8 cellular contexts compared by ENCODE assay signal in genomic region chr6:27019651-27020552, GRCh38.
DNase-seq lines count a peak whose midpoint lies in the region; ATAC-seq and TF ChIP-seq lines count a peak whose summit lies in the region.

No MANE protein-coding gene starts in this region.

- H3K27me3 Mint-ChIP-seq in endothelial cell (ENCODE audit: unreplicated experiment): peaks cover 6% of the 10 kb centered on the region
- H3K27me3 Mint-ChIP-seq in memory B cell: peaks cover 8% of the 10 kb centered on the region

- H3K36me3 Mint-ChIP-seq in endothelial cell (ENCODE audit: low read depth, unreplicated experiment) (no peaks in the 10 kb centered on the region), memory B cell (no peaks in the 10 kb centered on the region)

- DNase-seq in DMS79 treated with DMSO at 0.1 percent for 48 hours (lab: John Stamatoyannopoulos, UW) (peak; percentile 59), NCI-H345 (lab: John Stamatoyannopoulos, UW) (peak; percentile 90), endothelial cell (ENCODE audit: low spot score) (peak; percentile 75), memory B cell (ENCODE audit: low spot score in 2 of 2) (no peak)
- DNase-seq in activated CD8-positive, alpha-beta memory T cell treated with anti-CD3 and anti-CD28 coated beads for 48 hours (ENCODE audit: low read depth in 2 of 3, low spot score in 2 of 3): peak; percentile 49 to 61 (median 51)
- DNase-seq in stimulated activated CD4-positive, alpha-beta T cell treated with anti-CD3 and anti-CD28 coated beads, TNF-alpha, amount 100 ng/mL, for 4 hours (ENCODE audit: low read depth in 3 of 3): peak in 2 of 3 experiments; percentile 18 to 26

- peak overlapping the region; percentile 94 for H3K27ac Mint-ChIP-seq in endothelial cell (ENCODE audit: unreplicated experiment)
- H3K27ac Mint-ChIP-seq in memory B cell: no peak overlapping the region

- ATAC-seq in HG02610 (IDR thresholded peaks at IDR 0.05; ENCODE audit: unreplicated experiment) (peak; percentile 75), memory B cell (ENCODE audit: low read depth) (no peak), HG02870 (IDR thresholded peaks at IDR 0.05; ENCODE audit: unreplicated experiment) (no peak)

- H3K9me3 Mint-ChIP-seq in endothelial cell (ENCODE audit: unreplicated experiment) (no peaks in the 10 kb centered on the region), memory B cell (peaks cover 9% of the 10 kb centered on the region)

- peaks cover 20% of the 10 kb centered on the region for H3K4me1 Mint-ChIP-seq in endothelial cell (ENCODE audit: unreplicated experiment)
- H3K4me1 Mint-ChIP-seq in memory B cell: no peaks in the 10 kb centered on the region

- TF ChIP-seq CTCF in endothelial cell (IDR thresholded peaks at IDR 0.05; ENCODE audit: unreplicated experiment): no peak

- H3K4me3 Mint-ChIP-seq in endothelial cell (ENCODE audit: unreplicated experiment) (peak overlapping the region; percentile 93), memory B cell (peak overlapping the region; percentile 65)

Comparison
In these comparisons a context has a peak if more than half of its experiments do, and no peak if none do; other contexts are left out.
1. DNase-seq: peak in DMS79 treated with DMSO at 0.1 percent for 48 hours (single experiment), NCI-H345 (single experiment), activated CD8-positive, alpha-beta memory T cell treated with anti-CD3 and anti-CD28 coated beads for 48 hours (3 of 3), endothelial cell (single experiment) and stimulated activated CD4-positive, alpha-beta T cell treated with anti-CD3 and anti-CD28 coated beads, TNF-alpha, amount 100 ng/mL, for 4 hours (2 of 3); none in memory B cell (0 of 2).